In the genomic region with DNA sequence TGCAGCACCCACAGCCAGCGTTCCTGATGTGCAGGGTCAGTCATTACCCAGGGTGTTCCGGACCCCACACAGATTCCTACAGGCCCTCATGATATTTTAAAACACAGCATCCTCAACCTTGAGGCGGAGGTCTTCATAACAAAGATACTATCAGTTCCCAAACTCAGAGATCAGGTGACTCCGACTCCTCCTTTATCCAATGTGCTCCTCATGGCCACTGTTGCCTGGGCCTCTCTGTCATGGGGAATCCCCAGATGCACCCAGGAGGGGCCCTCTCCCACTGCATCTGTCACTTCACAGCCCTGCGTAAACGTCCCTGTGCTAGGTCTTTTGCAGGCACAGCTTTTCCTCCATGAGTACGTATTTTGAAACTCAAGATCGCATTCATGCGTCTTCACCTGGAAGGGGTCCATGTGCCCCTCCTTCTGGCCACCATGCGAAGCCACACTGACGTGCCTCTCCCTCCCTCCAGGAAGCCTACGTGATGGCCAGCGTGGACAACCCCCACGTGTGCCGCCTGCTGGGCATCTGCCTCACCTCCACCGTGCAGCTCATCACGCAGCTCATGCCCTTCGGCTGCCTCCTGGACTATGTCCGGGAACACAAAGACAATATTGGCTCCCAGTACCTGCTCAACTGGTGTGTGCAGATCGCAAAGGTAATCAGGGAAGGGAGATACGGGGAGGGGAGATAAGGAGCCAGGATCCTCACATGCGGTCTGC, we compare ENCODE assay signal across 1 cellular context.
A peak's percentile ranks its signal among the peaks of the same experiment; 100 is the strongest.
TF ChIP-seq lines count a peak whose summit lies in the region.

No MANE protein-coding gene starts in this region.

TF ChIP-seq in HepG2, 621 proteins besides CTCF, POLR2A, EP300 and RAD21 (continued from another document and continues in another):
- TF ChIP-seq NR2C2 (CRISPR knock-in tag; IDR thresholded peaks at IDR 0.05; ENCODE audit: borderline replicate concordance): no peak
- TF ChIP-seq, protein P1, sequence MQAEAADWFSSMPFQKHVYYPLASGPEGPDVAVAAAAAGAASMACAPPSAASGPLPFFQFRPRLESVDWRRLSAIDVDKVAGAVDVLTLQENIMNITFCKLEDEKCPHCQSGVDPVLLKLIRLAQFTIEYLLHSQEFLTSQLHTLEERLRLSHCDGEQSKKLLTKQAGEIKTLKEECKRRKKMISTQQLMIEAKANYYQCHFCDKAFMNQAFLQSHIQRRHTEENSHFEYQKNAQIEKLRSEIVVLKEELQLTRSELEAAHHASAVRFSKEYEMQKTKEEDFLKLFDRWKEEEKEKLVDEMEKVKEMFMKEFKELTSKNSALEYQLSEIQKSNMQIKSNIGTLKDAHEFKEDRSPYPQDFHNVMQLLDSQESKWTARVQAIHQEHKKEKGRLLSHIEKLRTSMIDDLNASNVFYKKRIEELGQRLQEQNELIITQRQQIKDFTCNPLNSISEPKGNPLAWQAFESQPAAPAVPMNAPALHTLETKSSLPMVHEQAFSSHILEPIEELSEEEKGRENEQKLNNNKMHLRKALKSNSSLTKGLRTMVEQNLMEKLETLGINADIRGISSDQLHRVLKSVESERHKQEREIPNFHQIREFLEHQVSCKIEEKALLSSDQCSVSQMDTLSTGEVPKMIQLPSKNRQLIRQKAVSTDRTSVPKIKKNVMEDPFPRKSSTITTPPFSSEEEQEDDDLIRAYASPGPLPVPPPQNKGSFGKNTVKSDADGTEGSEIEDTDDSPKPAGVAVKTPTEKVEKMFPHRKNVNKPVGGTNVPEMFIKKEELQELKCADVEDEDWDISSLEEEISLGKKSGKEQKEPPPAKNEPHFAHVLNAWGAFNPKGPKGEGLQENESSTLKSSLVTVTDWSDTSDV (CRISPR knock-in tag; IDR thresholded peaks at IDR 0.05): no peak
- TF ChIP-seq ELF4 (CRISPR knock-in tag; IDR thresholded peaks at IDR 0.05; ENCODE audit: borderline replicate concordance): no peak
- TF ChIP-seq, protein P2, sequence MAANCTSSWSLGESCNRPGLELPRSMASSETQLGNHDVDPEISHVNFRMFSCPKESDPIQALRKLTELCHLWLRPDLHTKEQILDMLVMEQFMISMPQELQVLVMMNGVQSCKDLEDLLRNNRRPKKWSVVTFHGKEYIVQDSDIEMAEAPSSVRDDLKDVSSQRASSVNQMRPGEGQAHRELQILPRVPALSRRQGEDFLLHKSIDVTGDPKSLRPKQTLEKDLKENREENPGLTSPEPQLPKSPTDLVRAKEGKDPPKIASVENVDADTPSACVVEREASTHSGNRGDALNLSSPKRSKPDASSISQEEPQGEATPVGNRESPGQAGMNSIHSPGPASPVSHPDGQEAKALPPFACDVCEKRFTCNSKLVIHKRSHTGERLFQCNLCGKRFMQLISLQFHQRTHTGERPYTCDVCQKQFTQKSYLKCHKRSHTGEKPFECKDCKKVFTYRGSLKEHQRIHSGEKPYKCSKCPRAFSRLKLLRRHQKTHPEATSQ (CRISPR knock-in tag; IDR thresholded peaks at IDR 0.05; ENCODE audit: borderline replicate concordance): 0 out of 2 replicates have a peak, but pooled peaks have one; percentile 40
- TF ChIP-seq, protein P3, sequence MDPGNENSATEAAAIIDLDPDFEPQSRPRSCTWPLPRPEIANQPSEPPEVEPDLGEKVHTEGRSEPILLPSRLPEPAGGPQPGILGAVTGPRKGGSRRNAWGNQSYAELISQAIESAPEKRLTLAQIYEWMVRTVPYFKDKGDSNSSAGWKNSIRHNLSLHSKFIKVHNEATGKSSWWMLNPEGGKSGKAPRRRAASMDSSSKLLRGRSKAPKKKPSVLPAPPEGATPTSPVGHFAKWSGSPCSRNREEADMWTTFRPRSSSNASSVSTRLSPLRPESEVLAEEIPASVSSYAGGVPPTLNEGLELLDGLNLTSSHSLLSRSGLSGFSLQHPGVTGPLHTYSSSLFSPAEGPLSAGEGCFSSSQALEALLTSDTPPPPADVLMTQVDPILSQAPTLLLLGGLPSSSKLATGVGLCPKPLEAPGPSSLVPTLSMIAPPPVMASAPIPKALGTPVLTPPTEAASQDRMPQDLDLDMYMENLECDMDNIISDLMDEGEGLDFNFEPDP (CRISPR knock-in tag; conservative IDR thresholded peaks at IDR 0.05): no peak
- TF ChIP-seq MYNN (CRISPR knock-in tag; IDR thresholded peaks at IDR 0.05; ENCODE audit: low read depth): no peak
- no peak; the same call in 1 of the 2 replicates for TF ChIP-seq CREM (IDR thresholded peaks at IDR 0.05)
- no peak for TF ChIP-seq CREM (CRISPR knock-in tag; IDR thresholded peaks at IDR 0.05)
- TF ChIP-seq, protein P4, sequence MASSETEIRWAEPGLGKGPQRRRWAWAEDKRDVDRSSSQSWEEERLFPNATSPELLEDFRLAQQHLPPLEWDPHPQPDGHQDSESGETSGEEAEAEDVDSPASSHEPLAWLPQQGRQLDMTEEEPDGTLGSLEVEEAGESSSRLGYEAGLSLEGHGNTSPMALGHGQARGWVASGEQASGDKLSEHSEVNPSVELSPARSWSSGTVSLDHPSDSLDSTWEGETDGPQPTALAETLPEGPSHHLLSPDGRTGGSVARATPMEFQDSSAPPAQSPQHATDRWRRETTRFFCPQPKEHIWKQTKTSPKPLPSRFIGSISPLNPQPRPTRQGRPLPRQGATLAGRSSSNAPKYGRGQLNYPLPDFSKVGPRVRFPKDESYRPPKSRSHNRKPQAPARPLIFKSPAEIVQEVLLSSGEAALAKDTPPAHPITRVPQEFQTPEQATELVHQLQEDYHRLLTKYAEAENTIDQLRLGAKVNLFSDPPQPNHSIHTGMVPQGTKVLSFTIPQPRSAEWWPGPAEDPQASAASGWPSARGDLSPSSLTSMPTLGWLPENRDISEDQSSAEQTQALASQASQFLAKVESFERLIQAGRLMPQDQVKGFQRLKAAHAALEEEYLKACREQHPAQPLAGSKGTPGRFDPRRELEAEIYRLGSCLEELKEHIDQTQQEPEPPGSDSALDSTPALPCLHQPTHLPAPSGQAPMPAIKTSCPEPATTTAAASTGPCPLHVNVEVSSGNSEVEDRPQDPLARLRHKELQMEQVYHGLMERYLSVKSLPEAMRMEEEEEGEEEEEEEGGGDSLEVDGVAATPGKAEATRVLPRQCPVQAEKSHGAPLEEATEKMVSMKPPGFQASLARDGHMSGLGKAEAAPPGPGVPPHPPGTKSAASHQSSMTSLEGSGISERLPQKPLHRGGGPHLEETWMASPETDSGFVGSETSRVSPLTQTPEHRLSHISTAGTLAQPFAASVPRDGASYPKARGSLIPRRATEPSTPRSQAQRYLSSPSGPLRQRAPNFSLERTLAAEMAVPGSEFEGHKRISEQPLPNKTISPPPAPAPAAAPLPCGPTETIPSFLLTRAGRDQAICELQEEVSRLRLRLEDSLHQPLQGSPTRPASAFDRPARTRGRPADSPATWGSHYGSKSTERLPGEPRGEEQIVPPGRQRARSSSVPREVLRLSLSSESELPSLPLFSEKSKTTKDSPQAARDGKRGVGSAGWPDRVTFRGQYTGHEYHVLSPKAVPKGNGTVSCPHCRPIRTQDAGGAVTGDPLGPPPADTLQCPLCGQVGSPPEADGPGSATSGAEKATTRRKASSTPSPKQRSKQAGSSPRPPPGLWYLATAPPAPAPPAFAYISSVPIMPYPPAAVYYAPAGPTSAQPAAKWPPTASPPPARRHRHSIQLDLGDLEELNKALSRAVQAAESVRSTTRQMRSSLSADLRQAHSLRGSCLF (CRISPR knock-in tag; IDR thresholded peaks at IDR 0.05; ENCODE audit: borderline replicate concordance): no peak
- TF ChIP-seq CC2D1A (CRISPR knock-in tag; IDR thresholded peaks at IDR 0.05): no peak
- TF ChIP-seq MED1 (CRISPR knock-in tag; IDR thresholded peaks at IDR 0.05): peak; percentile 82
- TF ChIP-seq, protein P5, sequence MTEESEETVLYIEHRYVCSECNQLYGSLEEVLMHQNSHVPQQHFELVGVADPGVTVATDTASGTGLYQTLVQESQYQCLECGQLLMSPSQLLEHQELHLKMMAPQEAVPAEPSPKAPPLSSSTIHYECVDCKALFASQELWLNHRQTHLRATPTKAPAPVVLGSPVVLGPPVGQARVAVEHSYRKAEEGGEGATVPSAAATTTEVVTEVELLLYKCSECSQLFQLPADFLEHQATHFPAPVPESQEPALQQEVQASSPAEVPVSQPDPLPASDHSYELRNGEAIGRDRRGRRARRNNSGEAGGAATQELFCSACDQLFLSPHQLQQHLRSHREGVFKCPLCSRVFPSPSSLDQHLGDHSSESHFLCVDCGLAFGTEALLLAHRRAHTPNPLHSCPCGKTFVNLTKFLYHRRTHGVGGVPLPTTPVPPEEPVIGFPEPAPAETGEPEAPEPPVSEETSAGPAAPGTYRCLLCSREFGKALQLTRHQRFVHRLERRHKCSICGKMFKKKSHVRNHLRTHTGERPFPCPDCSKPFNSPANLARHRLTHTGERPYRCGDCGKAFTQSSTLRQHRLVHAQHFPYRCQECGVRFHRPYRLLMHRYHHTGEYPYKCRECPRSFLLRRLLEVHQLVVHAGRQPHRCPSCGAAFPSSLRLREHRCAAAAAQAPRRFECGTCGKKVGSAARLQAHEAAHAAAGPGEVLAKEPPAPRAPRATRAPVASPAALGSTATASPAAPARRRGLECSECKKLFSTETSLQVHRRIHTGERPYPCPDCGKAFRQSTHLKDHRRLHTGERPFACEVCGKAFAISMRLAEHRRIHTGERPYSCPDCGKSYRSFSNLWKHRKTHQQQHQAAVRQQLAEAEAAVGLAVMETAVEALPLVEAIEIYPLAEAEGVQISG (CRISPR knock-in tag; IDR thresholded peaks at IDR 0.05): peak; percentile 25; the same call in 1 of the 2 replicates
- no peak for TF ChIP-seq ZBTB3 (CRISPR knock-in tag; IDR thresholded peaks at IDR 0.05; ENCODE audit: borderline replicate concordance, low read depth)
- TF ChIP-seq, protein P6, sequence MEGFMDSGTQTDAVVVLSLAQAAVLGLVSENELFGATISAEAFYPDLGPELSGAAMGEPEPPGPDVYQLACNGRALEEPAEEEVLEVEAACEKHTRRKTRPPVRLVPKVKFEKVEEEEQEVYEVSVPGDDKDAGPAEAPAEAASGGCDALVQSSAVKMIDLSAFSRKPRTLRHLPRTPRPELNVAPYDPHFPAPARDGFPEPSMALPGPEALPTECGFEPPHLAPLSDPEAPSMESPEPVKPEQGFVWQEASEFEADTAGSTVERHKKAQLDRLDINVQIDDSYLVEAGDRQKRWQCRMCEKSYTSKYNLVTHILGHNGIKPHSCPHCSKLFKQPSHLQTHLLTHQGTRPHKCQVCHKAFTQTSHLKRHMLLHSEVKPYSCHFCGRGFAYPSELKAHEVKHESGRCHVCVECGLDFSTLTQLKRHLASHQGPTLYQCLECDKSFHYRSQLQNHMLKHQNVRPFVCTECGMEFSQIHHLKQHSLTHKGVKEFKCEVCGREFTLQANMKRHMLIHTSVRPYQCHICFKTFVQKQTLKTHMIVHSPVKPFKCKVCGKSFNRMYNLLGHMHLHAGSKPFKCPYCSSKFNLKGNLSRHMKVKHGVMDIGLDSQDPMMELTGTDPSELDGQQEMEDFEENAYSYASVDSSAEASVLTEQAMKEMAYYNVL (CRISPR knock-in tag; IDR thresholded peaks at IDR 0.05; ENCODE audit: borderline replicate concordance): no peak
- no peak for TF ChIP-seq WIZ (CRISPR knock-in tag; IDR thresholded peaks at IDR 0.05)
- TF ChIP-seq SIN3B (IDR thresholded peaks at IDR 0.05; ENCODE audit: low read length): no peak
- no peak for TF ChIP-seq MTA1 (CRISPR knock-in tag; IDR thresholded peaks at IDR 0.05; ENCODE audit: borderline replicate concordance)
- TF ChIP-seq MAZ (IDR thresholded peaks at IDR 0.05; ENCODE audit: borderline replicate concordance, low read depth, low read length): no peak
- no peak for TF ChIP-seq MAZ (CRISPR knock-in tag; IDR thresholded peaks at IDR 0.05; ENCODE audit: low read depth)
- TF ChIP-seq POGZ (CRISPR knock-in tag; IDR thresholded peaks at IDR 0.05): no peak
- TF ChIP-seq BCL6 (CRISPR knock-in tag; IDR thresholded peaks at IDR 0.05): no peak
- peak; percentile 93 for TF ChIP-seq ZNF263 (CRISPR knock-in tag; IDR thresholded peaks at IDR 0.05)
- TF ChIP-seq NRL (CRISPR knock-in tag; IDR thresholded peaks at IDR 0.05; ENCODE audit: borderline replicate concordance): peak; percentile 56; the same call in 1 of the 2 replicates
- no peak for TF ChIP-seq PHF21A (CRISPR knock-in tag; IDR thresholded peaks at IDR 0.05)
- TF ChIP-seq TEAD2 (CRISPR knock-in tag; IDR thresholded peaks at IDR 0.05): no peak
- TF ChIP-seq, protein P7, sequence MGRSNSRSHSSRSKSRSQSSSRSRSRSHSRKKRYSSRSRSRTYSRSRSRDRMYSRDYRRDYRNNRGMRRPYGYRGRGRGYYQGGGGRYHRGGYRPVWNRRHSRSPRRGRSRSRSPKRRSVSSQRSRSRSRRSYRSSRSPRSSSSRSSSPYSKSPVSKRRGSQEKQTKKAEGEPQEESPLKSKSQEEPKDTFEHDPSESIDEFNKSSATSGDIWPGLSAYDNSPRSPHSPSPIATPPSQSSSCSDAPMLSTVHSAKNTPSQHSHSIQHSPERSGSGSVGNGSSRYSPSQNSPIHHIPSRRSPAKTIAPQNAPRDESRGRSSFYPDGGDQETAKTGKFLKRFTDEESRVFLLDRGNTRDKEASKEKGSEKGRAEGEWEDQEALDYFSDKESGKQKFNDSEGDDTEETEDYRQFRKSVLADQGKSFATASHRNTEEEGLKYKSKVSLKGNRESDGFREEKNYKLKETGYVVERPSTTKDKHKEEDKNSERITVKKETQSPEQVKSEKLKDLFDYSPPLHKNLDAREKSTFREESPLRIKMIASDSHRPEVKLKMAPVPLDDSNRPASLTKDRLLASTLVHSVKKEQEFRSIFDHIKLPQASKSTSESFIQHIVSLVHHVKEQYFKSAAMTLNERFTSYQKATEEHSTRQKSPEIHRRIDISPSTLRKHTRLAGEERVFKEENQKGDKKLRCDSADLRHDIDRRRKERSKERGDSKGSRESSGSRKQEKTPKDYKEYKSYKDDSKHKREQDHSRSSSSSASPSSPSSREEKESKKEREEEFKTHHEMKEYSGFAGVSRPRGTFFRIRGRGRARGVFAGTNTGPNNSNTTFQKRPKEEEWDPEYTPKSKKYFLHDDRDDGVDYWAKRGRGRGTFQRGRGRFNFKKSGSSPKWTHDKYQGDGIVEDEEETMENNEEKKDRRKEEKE (IDR thresholded peaks at IDR 0.05): no peak
- 0 out of 2 replicates have a peak, but pooled peaks have one; percentile 3 for TF ChIP-seq ZNF441 (CRISPR knock-in tag; IDR thresholded peaks at IDR 0.05; ENCODE audit: borderline replicate concordance)
- TF ChIP-seq TCF7L2 (IDR thresholded peaks at IDR 0.05; ENCODE audit: low read depth, low read length): no peak
- TF ChIP-seq CBX1 (IDR thresholded peaks at IDR 0.05; ENCODE audit: low read depth): no peak
- TF ChIP-seq, protein P8, sequence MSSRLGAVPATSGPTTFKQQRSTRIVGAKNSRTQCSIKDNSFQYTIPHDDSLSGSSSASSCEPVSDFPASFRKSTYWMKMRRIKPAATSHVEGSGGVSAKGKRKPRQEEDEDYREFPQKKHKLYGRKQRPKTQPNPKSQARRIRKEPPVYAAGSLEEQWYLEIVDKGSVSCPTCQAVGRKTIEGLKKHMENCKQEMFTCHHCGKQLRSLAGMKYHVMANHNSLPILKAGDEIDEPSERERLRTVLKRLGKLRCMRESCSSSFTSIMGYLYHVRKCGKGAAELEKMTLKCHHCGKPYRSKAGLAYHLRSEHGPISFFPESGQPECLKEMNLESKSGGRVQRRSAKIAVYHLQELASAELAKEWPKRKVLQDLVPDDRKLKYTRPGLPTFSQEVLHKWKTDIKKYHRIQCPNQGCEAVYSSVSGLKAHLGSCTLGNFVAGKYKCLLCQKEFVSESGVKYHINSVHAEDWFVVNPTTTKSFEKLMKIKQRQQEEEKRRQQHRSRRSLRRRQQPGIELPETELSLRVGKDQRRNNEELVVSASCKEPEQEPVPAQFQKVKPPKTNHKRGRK (CRISPR knock-in tag; IDR thresholded peaks at IDR 0.05): no peak; the same call in 1 of the 2 replicates
- TF ChIP-seq, protein P9, sequence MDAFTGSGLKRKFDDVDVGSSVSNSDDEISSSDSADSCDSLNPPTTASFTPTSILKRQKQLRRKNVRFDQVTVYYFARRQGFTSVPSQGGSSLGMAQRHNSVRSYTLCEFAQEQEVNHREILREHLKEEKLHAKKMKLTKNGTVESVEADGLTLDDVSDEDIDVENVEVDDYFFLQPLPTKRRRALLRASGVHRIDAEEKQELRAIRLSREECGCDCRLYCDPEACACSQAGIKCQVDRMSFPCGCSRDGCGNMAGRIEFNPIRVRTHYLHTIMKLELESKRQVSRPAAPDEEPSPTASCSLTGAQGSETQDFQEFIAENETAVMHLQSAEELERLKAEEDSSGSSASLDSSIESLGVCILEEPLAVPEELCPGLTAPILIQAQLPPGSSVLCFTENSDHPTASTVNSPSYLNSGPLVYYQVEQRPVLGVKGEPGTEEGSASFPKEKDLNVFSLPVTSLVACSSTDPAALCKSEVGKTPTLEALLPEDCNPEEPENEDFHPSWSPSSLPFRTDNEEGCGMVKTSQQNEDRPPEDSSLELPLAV (CRISPR knock-in tag; conservative IDR thresholded peaks at IDR 0.05; ENCODE audit: low read depth): no peak
